Comparison of ENCODE assay signal across 13 cellular contexts in the genomic region with DNA sequence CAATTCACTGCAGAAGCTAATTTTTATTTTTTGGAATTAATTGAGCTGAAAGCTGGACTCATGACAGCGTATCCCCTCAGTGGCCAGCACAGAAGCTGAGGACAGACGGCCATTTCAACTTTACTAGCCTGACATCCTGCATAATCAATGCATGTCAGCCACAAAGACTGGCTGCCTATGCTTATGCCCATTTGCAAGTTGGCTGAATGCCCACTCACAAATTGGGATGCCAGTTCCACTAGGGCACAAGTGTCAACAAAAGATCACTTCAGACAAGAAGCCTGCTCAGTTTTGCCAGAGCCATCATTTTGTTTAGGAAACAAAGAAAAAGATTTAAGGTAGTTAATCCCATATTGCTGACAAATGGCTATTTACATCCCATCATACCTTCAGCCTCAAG.
"Had no signal": no experiment of that assay in that cellular context is flagged by ENCODE, and none has a peak within 500 bp of the region (broad histone marks: within the 10 kb centered on the region; RNA-seq: fewer than 3 reads in every experiment).

No MANE protein-coding gene starts in this region.

- H3K4me1 Mint-ChIP-seq: activated CD4-positive, alpha-beta memory T cell treated with anti-CD3 and anti-CD28 coated beads, Interleukin-2, amount 10 ng/mL, durations not matched to agents 7 days and 5 days; activated naive CD8-positive, alpha-beta T cell treated with anti-CD3 and anti-CD28 coated beads, Interleukin-2, amount 10 ng/mL, durations not matched to agents 7 days and 5 days; naive thymus-derived CD8-positive, alpha-beta T cell had no signal

- H3K4me3 Mint-ChIP-seq: activated CD4-positive, alpha-beta memory T cell treated with anti-CD3 and anti-CD28 coated beads, Interleukin-2, amount 10 ng/mL, durations not matched to agents 7 days and 5 days; activated naive CD8-positive, alpha-beta T cell treated with anti-CD3 and anti-CD28 coated beads, Interleukin-2, amount 10 ng/mL, durations not matched to agents 7 days and 5 days; activated T-cell treated with anti-CD3 and anti-CD28 coated beads, Interleukin-2, amount 50 U/mL, for 72 hours; naive thymus-derived CD8-positive, alpha-beta T cell had no signal

- DNase-seq: activated CD4-positive, alpha-beta memory T cell treated with anti-CD3 and anti-CD28 coated beads, Interleukin-2, amount 10 ng/mL, durations not matched to agents 7 days and 5 days; activated CD8-positive, alpha-beta memory T cell treated with anti-CD3 and anti-CD28 coated beads, Interleukin-2, amount 50 U/mL, for 4 hours; activated naive CD8-positive, alpha-beta T cell treated with anti-CD3 and anti-CD28 coated beads, Interleukin-2, amount 10 ng/mL, durations not matched to agents 7 days and 5 days; activated T-cell treated with anti-CD3 and anti-CD28 coated beads, Interleukin-2, amount 50 U/mL, for 72 hours; dermis blood vessel endothelial cell; left colon; mucosa of descending colon; naive thymus-derived CD8-positive, alpha-beta T cell; stimulated activated CD4-positive, alpha-beta T cell treated with anti-CD3 and anti-CD28 coated beads, Interleukin-12 subunit alpha, Interleukin-12 subunit beta, amount 100 ng/mL, for 4 hours; stimulated activated CD4-positive, alpha-beta T cell treated with anti-CD3 and anti-CD28 coated beads, Interleukin-2, amount 100 ng/mL, for 48 hours; stimulated activated naive CD8-positive, alpha-beta T cell treated with anti-CD3 and anti-CD28 coated beads, Interleukin-15, Interleukin-2, amounts not matched to agents 100 U/mL and 50 U/mL, for 24 hours; testis; upper lobe of right lung had no signal

- H3K4me3 ChIP-seq: mucosa of descending colon, testis, upper lobe of right lung had no signal

- H3K27ac ChIP-seq: testis, upper lobe of right lung had no signal

- H3K27ac Mint-ChIP-seq: activated CD4-positive, alpha-beta memory T cell treated with anti-CD3 and anti-CD28 coated beads, Interleukin-2, amount 10 ng/mL, durations not matched to agents 7 days and 5 days; activated naive CD8-positive, alpha-beta T cell treated with anti-CD3 and anti-CD28 coated beads, Interleukin-2, amount 10 ng/mL, durations not matched to agents 7 days and 5 days; activated T-cell treated with anti-CD3 and anti-CD28 coated beads, Interleukin-2, amount 50 U/mL, for 72 hours; naive thymus-derived CD8-positive, alpha-beta T cell had no signal

- H3K27me3 ChIP-seq: testis, upper lobe of right lung had no signal

- ATAC-seq: activated T-cell treated with anti-CD3 and anti-CD28 coated beads, Interleukin-2, amount 50 U/mL, for 72 hours; left colon; mucosa of descending colon; naive thymus-derived CD8-positive, alpha-beta T cell; stimulated activated naive CD8-positive, alpha-beta T cell treated with anti-CD3 and anti-CD28 coated beads, Interleukin-15, Interleukin-2, amounts not matched to agents 100 U/mL and 50 U/mL, for 24 hours; upper lobe of right lung had no signal

- H3K27me3 Mint-ChIP-seq: activated CD4-positive, alpha-beta memory T cell treated with anti-CD3 and anti-CD28 coated beads, Interleukin-2, amount 10 ng/mL, durations not matched to agents 7 days and 5 days; activated naive CD8-positive, alpha-beta T cell treated with anti-CD3 and anti-CD28 coated beads, Interleukin-2, amount 10 ng/mL, durations not matched to agents 7 days and 5 days; naive thymus-derived CD8-positive, alpha-beta T cell had no signal

- H3K36me3 Mint-ChIP-seq: activated naive CD8-positive, alpha-beta T cell treated with anti-CD3 and anti-CD28 coated beads, Interleukin-2, amount 10 ng/mL, durations not matched to agents 7 days and 5 days; naive thymus-derived CD8-positive, alpha-beta T cell had no signal

- H3K9me3 ChIP-seq: mucosa of descending colon, testis, upper lobe of right lung had no signal
